Comparison of ENCODE assay signal across 1 cellular context in the genomic region with DNA sequence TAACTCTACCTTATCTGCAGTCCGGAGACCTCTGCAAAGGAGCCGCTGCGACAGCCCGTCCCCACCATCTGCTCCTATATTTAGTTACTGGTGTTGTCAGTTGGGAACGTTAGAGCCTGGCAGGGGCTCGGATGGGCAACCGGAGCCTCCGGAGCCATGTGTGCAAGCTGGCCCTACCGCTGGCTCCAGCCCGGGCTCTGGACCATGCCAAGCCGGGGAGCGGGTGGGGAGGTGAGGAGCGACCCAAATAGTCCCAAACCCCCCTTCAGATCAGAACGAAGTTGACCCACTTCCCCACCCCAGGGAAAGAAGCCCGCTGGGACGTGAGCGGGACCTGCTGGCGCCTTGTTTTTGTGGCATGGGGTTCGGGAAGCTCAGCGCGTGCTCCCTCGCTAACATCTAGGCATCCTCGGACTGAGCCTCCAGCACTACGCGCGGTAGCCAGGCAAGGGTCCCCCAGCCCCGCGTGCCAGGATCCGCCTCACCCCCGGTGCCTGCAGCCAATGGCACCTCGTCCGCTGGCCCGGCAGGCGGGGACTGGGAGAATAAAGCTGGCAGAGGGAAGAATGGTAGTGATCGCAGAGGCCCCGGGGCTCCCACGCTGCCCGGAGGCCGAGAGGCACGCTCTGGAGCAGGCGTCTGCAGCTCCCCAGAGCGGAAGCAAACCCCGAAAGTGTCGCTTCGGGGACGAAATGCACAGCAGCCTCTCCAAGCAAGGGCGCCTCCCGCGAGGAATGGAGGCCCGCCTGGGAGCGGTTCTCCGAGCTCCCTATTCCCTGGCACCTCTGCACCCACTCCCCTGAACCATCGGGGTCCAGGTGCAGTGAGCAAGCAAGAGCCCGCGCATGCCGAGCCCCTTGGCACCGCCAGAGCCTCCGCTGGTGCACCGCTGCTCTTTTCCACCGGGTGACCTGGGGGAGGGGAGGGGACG.
A peak's percentile ranks its signal among the peaks of the same experiment; 100 is the strongest.
TF ChIP-seq lines count a peak whose summit lies in the region.

No MANE protein-coding gene starts in this region.

TF ChIP-seq in K562, 482 proteins besides CTCF, POLR2A, EP300 and RAD21 (continued from another document):
- TF ChIP-seq VEZF1 (CRISPR knock-in tag; IDR thresholded peaks at IDR 0.05) (no peak), BRF1 (IDR thresholded peaks at IDR 0.05; ENCODE audit: borderline replicate concordance, extremely low read depth, insufficient read length) (no peak), ZNF445 (CRISPR knock-in tag; IDR thresholded peaks at IDR 0.05; ENCODE audit: low read depth) (no peak), ZFPM2 (CRISPR knock-in tag; IDR thresholded peaks at IDR 0.05) (no peak), PHF21A (IDR thresholded peaks at IDR 0.05; ENCODE audit: borderline replicate concordance, low read depth) (no peak), NUFIP1 (IDR thresholded peaks at IDR 0.05; ENCODE audit: partially characterized antibody) (no peak), NCOR1 (IDR thresholded peaks at IDR 0.05) (no peak), FOSL1 (tag; conservative IDR thresholded peaks at IDR 0.05) (no peak), MBD2 (IDR thresholded peaks at IDR 0.05; ENCODE audit: borderline replicate concordance, low read depth) (no peak), MECOM (CRISPR knock-in tag; IDR thresholded peaks at IDR 0.05) (no peak), ZNF232 (CRISPR knock-in tag; IDR thresholded peaks at IDR 0.05) (no peak), KLF10 (CRISPR knock-in tag; IDR thresholded peaks at IDR 0.05) (no peak), COPS2 (conservative IDR thresholded peaks at IDR 0.05) (no peak), POLR3A (IDR thresholded peaks at IDR 0.05; ENCODE audit: borderline replicate concordance, extremely low read depth, insufficient read depth, insufficient read length) (no peak), U2AF1 (optimal IDR thresholded peaks at IDR 0.05; ENCODE audit: low read depth, low read length) (no peak), KDM1A (IDR thresholded peaks at IDR 0.05) (no peak), RBM15 (IDR thresholded peaks at IDR 0.05; ENCODE audit: insufficient read depth, low read length) (no peak), FOXJ3 (CRISPR knock-in tag; IDR thresholded peaks at IDR 0.05) (no peak), ZNF143 (CRISPR knock-in tag; IDR thresholded peaks at IDR 0.05) (no peak), SMAD1 (IDR thresholded peaks at IDR 0.05; ENCODE audit: low read depth, low read length, partially characterized antibody) (no peak), IRF2 (CRISPR knock-in tag; IDR thresholded peaks at IDR 0.05) (no peak), MAFK (IDR thresholded peaks at IDR 0.05; ENCODE audit: low read length) (no peak), CC2D1A (IDR thresholded peaks at IDR 0.05) (no peak), XRCC3 (IDR thresholded peaks at IDR 0.05) (no peak)
- TF ChIP-seq, protein P1, sequence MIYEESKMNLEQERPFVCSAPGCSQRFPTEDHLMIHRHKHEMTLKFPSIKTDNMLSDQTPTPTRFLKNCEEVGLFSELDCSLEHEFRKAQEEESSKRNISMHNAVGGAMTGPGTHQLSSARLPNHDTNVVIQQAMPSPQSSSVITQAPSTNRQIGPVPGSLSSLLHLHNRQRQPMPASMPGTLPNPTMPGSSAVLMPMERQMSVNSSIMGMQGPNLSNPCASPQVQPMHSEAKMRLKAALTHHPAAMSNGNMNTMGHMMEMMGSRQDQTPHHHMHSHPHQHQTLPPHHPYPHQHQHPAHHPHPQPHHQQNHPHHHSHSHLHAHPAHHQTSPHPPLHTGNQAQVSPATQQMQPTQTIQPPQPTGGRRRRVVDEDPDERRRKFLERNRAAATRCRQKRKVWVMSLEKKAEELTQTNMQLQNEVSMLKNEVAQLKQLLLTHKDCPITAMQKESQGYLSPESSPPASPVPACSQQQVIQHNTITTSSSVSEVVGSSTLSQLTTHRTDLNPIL (CRISPR knock-in tag; IDR thresholded peaks at IDR 0.05): no peak
- TF ChIP-seq, protein P2, sequence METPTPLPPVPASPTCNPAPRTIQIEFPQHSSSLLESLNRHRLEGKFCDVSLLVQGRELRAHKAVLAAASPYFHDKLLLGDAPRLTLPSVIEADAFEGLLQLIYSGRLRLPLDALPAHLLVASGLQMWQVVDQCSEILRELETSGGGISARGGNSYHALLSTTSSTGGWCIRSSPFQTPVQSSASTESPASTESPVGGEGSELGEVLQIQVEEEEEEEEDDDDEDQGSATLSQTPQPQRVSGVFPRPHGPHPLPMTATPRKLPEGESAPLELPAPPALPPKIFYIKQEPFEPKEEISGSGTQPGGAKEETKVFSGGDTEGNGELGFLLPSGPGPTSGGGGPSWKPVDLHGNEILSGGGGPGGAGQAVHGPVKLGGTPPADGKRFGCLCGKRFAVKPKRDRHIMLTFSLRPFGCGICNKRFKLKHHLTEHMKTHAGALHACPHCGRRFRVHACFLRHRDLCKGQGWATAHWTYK (CRISPR knock-in tag; IDR thresholded peaks at IDR 0.05): peak; percentile 85; the same call in 1 of the 2 replicates
- TF ChIP-seq, protein P3, sequence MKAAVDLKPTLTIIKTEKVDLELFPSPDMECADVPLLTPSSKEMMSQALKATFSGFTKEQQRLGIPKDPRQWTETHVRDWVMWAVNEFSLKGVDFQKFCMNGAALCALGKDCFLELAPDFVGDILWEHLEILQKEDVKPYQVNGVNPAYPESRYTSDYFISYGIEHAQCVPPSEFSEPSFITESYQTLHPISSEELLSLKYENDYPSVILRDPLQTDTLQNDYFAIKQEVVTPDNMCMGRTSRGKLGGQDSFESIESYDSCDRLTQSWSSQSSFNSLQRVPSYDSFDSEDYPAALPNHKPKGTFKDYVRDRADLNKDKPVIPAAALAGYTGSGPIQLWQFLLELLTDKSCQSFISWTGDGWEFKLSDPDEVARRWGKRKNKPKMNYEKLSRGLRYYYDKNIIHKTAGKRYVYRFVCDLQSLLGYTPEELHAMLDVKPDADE (conservative IDR thresholded peaks at IDR 0.05; ENCODE audit: control insufficient read depth, low read depth, low read length): no peak
- TF ChIP-seq, protein P4, sequence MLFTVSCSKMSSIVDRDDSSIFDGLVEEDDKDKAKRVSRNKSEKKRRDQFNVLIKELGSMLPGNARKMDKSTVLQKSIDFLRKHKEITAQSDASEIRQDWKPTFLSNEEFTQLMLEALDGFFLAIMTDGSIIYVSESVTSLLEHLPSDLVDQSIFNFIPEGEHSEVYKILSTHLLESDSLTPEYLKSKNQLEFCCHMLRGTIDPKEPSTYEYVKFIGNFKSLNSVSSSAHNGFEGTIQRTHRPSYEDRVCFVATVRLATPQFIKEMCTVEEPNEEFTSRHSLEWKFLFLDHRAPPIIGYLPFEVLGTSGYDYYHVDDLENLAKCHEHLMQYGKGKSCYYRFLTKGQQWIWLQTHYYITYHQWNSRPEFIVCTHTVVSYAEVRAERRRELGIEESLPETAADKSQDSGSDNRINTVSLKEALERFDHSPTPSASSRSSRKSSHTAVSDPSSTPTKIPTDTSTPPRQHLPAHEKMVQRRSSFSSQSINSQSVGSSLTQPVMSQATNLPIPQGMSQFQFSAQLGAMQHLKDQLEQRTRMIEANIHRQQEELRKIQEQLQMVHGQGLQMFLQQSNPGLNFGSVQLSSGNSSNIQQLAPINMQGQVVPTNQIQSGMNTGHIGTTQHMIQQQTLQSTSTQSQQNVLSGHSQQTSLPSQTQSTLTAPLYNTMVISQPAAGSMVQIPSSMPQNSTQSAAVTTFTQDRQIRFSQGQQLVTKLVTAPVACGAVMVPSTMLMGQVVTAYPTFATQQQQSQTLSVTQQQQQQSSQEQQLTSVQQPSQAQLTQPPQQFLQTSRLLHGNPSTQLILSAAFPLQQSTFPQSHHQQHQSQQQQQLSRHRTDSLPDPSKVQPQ (CRISPR knock-in tag; IDR thresholded peaks at IDR 0.05; ENCODE audit: borderline replicate concordance): no peak
